In the genomic region with DNA sequence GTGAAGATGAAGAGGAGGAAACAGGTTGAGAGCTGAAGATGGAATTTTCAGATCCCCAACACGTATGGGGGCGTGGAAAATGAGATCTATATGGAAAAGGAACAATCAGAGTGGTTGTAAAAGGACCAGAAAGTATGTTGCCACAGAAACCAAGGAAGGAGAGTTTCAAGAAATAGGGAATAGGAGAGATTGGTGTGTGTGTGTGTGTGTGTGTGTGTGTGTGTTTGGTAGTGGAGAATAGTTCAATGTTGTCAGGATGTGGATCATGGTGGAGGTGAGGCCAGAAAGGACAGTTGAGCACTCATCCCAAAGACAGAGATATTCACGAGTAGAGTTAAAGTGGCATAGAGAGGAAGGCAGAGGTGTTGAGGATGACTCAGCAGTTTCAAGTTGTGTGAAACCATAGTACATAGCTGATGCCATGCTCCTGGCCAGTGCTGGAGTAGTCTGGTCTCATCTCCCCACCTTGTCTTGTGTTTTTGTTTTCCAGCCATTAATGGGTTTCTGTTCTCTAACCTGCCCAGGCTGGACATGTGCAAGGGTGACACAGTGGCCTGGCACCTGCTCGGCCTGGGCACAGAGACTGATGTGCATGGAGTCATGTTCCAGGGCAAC, we compare ENCODE assay signal across 14 cellular contexts. TPM values are rescaled to one million over a fixed set of nuclear protein-coding genes. Genes with fewer than 3 reads are reported as not detected.
A peak's percentile ranks its signal among the peaks of the same experiment; 100 is the strongest.
DNase-seq lines count a peak whose midpoint lies in the region; ATAC-seq and TF ChIP-seq lines count a peak whose summit lies in the region.
"Had no signal": no experiment of that assay in that cellular context is flagged by ENCODE, and none has a peak within 500 bp of the region (broad histone marks: within the 10 kb centered on the region; RNA-seq: fewer than 3 reads in every experiment).

No MANE protein-coding gene starts in this region.

- POLR2A ChIA-PET in activated CD8-positive, alpha-beta T cell treated with anti-CD3 and anti-CD28 coated beads for 36 hours (lab: Charles Lee) = interaction anchor here (0.6 kb wide), 1 partner anchor 59 kb away, joined by 3 read pairs; no protein-coding TSS in a partner anchor
- POLR2A ChIA-PET in WTC11 (lab: Charles Lee) = no interaction called here

- H3K36me3 ChIP-seq in DND-41 (ENCODE audit: insufficient read depth, low read length) = no peaks in the 10 kb centered on the region

- no peaks in the 10 kb centered on the region for H3K36me3 Mint-ChIP-seq in activated CD8-positive, alpha-beta T cell treated with anti-CD3 and anti-CD28 coated beads for 36 hours (ENCODE audit: low read depth)
- H3K36me3 Mint-ChIP-seq in WTC11 = peaks cover 17% of the 10 kb centered on the region

- H3K4me2 ChIP-seq in DND-41 (ENCODE audit: insufficient read depth, low read length) = no peak overlapping the region

- H3K9me3 Mint-ChIP-seq in activated CD8-positive, alpha-beta T cell treated with anti-CD3 and anti-CD28 coated beads for 36 hours = no peaks in the 10 kb centered on the region
- H3K9me3 Mint-ChIP-seq in WTC11 = no peaks in the 10 kb centered on the region
- H3K9me3 Mint-ChIP-seq: central memory CD8-positive, alpha-beta T cell; nephron had no signal

- peak overlapping the region; percentile 38; the same call in 1 of the 2 replicates for H2AFZ ChIP-seq in DND-41 (ENCODE audit: low read depth, low read length)

- no peak overlapping the region for H3K9ac ChIP-seq in DND-41 (ENCODE audit: low read depth, low read length)

- DNase-seq in DND-41 (no peak), WTC11 (ENCODE audit: low spot score) (no peak), SIG-M5 treated with dmso at 0.1 percent for 504 hours (lab: John Stamatoyannopoulos, UW; ENCODE audit: unreplicated experiment) (no peak)
- DNase-seq in activated CD8-positive, alpha-beta T cell treated with anti-CD3 and anti-CD28 coated beads for 36 hours = peak; percentile 2
- DNase-seq: activated T-cell treated with anti-CD3 and anti-CD28 coated beads for 4 hours; NCI-H187; stimulated activated naive CD4-positive, alpha-beta T cell treated with Interleukin-2 at 50 U/mL for 16 hours had no signal

- peaks cover 19% of the 10 kb centered on the region for H3K4me1 Mint-ChIP-seq in activated CD8-positive, alpha-beta T cell treated with anti-CD3 and anti-CD28 coated beads for 36 hours (ENCODE audit: low read depth)
- H3K4me1 Mint-ChIP-seq in WTC11 = no peaks in the 10 kb centered on the region
- H3K4me1 Mint-ChIP-seq: nephron had no signal

- no peaks in the 10 kb centered on the region for H3K27me3 Mint-ChIP-seq in activated CD8-positive, alpha-beta T cell treated with anti-CD3 and anti-CD28 coated beads for 36 hours
- no peaks in the 10 kb centered on the region for H3K27me3 Mint-ChIP-seq in WTC11 (ENCODE audit: low read depth)
- H3K27me3 Mint-ChIP-seq: central memory CD8-positive, alpha-beta T cell had no signal

- no peaks in the 10 kb centered on the region for H4K20me1 ChIP-seq in DND-41 (ENCODE audit: insufficient read depth, low read length)

- H3K4me1 ChIP-seq in DND-41 (ENCODE audit: insufficient read depth, low read length) = peaks cover 11% of the 10 kb centered on the region

- H3K4me3 ChIP-seq in DND-41 (ENCODE audit: low read depth in 1 of 2, low read length in 2 of 2) = no peak overlapping the region

- H3K9me3 ChIP-seq in DND-41 (ENCODE audit: insufficient read depth, low read length, severe bottlenecking) = no peaks in the 10 kb centered on the region

- no peaks in the 10 kb centered on the region for H3K79me2 ChIP-seq in DND-41 (ENCODE audit: insufficient read depth, low read length)

- TF ChIP-seq CTCF in DND-41 (IDR thresholded peaks at IDR 0.05; ENCODE audit: borderline replicate concordance, extremely low read depth, low read length, poor library complexity, severe bottlenecking) (no peak), WTC11 (IDR thresholded peaks at IDR 0.05) (no peak)
- TF ChIP-seq CTCF in activated CD8-positive, alpha-beta T cell treated with anti-CD3 and anti-CD28 coated beads for 36 hours (IDR thresholded peaks at IDR 0.05) = no peak

- no peak overlapping the region for H3K27ac Mint-ChIP-seq in activated CD8-positive, alpha-beta T cell treated with anti-CD3 and anti-CD28 coated beads for 36 hours
- no peak overlapping the region; the same call in 1 of the 2 replicates for H3K27ac Mint-ChIP-seq in WTC11
- H3K27ac Mint-ChIP-seq: nephron had no signal

- H3K27me3 ChIP-seq in DND-41 (ENCODE audit: insufficient read depth, low read length, poor library complexity) = no peaks in the 10 kb centered on the region

- no peak overlapping the region for H3K4me3 Mint-ChIP-seq in activated CD8-positive, alpha-beta T cell treated with anti-CD3 and anti-CD28 coated beads for 36 hours
- no peak overlapping the region for H3K4me3 Mint-ChIP-seq in WTC11
- H3K4me3 Mint-ChIP-seq: central memory CD8-positive, alpha-beta T cell; nephron had no signal

- H3K27ac ChIP-seq in DND-41 (ENCODE audit: low read length) = no peak overlapping the region

- ATAC-seq in DND-41 (ENCODE audit: insufficient read depth, low read depth) (peak; percentile 35; the same call in 1 of the 3 replicates), GM18873 (IDR thresholded peaks at IDR 0.05; ENCODE audit: low FRiP score, unreplicated experiment) (peak; percentile 60), HG02763 (IDR thresholded peaks at IDR 0.05; ENCODE audit: unreplicated experiment) (peak; percentile 70), WTC11 (no peak), GM19324 (IDR thresholded peaks at IDR 0.05; ENCODE audit: low FRiP score, unreplicated experiment) (no peak), HG03520 (IDR thresholded peaks at IDR 0.05; ENCODE audit: unreplicated experiment) (no peak)
- ATAC-seq in activated CD8-positive, alpha-beta T cell treated with anti-CD3 and anti-CD28 coated beads for 36 hours = peak; percentile 37

- intact Hi-C loops in activated CD8-positive, alpha-beta T cell treated with anti-CD3 and anti-CD28 coated beads for 36 hours (cut with micrococcal nuclease) = loop anchor here (10.0 kb wide), 1 partner anchor 205 kb away; no protein-coding TSS in a partner anchor

- CTCF ChIA-PET in activated CD8-positive, alpha-beta T cell treated with anti-CD3 and anti-CD28 coated beads for 36 hours (lab: Charles Lee) = interaction anchor here (2.4 kb wide), 1 partner anchor 529 kb away, joined by 10 read pairs; no protein-coding TSS in a partner anchor
- CTCF ChIA-PET in WTC11 (lab: Charles Lee) = interaction anchor here (2.0 to 3.0 kb wide), 2 partner anchors 529 to 531 kb away, joined by 9 to 16 read pairs; no protein-coding TSS in a partner anchor

TF ChIP-seq in WTC11, 78 proteins besides CTCF, POLR2A, EP300 and RAD21:
- TF ChIP-seq ZNF396 (CRISPR knock-in tag; IDR thresholded peaks at IDR 0.05; ENCODE audit: borderline replicate concordance) = no peak
- no peak for TF ChIP-seq NFE2L1 (CRISPR knock-in tag; IDR thresholded peaks at IDR 0.05)
- no peak for TF ChIP-seq CREM (CRISPR knock-in tag; IDR thresholded peaks at IDR 0.05)
- TF ChIP-seq NFATC4 (CRISPR knock-in tag; IDR thresholded peaks at IDR 0.05) = no peak
- TF ChIP-seq GABPB1 (CRISPR knock-in tag; IDR thresholded peaks at IDR 0.05) = no peak
- no peak for TF ChIP-seq NR3C1 (CRISPR knock-in tag; conservative IDR thresholded peaks at IDR 0.05; ENCODE audit: low read depth)
- no peak for TF ChIP-seq ZNF317 (CRISPR knock-in tag; IDR thresholded peaks at IDR 0.05; ENCODE audit: borderline replicate concordance, low read depth)
- TF ChIP-seq PRRX2 (CRISPR knock-in tag; IDR thresholded peaks at IDR 0.05) = no peak
- TF ChIP-seq ETV6 (CRISPR knock-in tag; IDR thresholded peaks at IDR 0.05) = no peak
- TF ChIP-seq NFYB (CRISPR knock-in tag; conservative IDR thresholded peaks at IDR 0.05; ENCODE audit: low read depth) = no peak
- no peak for TF ChIP-seq GTF2I (CRISPR knock-in tag; conservative IDR thresholded peaks at IDR 0.05)
- TF ChIP-seq, protein P1, sequence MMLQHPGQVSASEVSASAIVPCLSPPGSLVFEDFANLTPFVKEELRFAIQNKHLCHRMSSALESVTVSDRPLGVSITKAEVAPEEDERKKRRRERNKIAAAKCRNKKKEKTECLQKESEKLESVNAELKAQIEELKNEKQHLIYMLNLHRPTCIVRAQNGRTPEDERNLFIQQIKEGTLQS (CRISPR knock-in tag; conservative IDR thresholded peaks at IDR 0.05) = no peak

RNA-seq across cellular contexts. Expression of gene HEPH, which starts 36.1 kb away (rescaled TPM):
- under 1 TPM in 1 of 2 experiments, not detected in 1; 0.20 TPM for total RNA-seq in activated CD8-positive, alpha-beta T cell treated with anti-CD3 and anti-CD28 coated beads for 36 hours
- 31.7 to 51.0 TPM (median 49.8 TPM) in 3 replicates for total RNA-seq in WTC11 (2021)
- total RNA-seq: T-helper 2 cell treated with Interferon-gamma antibody and Interleukin-4, amounts not matched to agents 100 ng/mL and 5 ng/mL, for 36 hours had no signal

Comparison
In these comparisons a context has a peak if more than half of its experiments do, and no peak if none do; other contexts are left out.
1. ATAC-seq: peak in DND-41 (single experiment), GM18873 (single experiment), HG02763 (single experiment) and activated CD8-positive, alpha-beta T cell treated with anti-CD3 and anti-CD28 coated beads for 36 hours (single experiment); none in WTC11 (single experiment), GM19324 (single experiment) and HG03520 (single experiment).
2. RNA of gene HEPH, which starts 36.1 kb away (total RNA-seq): 31.7 to 51.0 TPM in WTC11; 0.20 TPM in activated CD8-positive, alpha-beta T cell treated with anti-CD3 and anti-CD28 coated beads for 36 hours; every median in the first group is over 10 times any median in the second.